In genomic region chr6:159077123-159077522, GRCh38 we compare ENCODE assay signal across 15 cellular contexts. TPM values are rescaled to one million over a fixed set of nuclear protein-coding genes. Genes with fewer than 3 reads are reported as not detected.
DNase-seq lines count a peak whose midpoint lies in the region; ATAC-seq, FAIRE-seq and TF ChIP-seq lines count a peak whose summit lies in the region.
"Had no signal": no experiment of that assay in that cellular context is flagged by ENCODE, and none has a peak within 500 bp of the region (broad histone marks: within the 10 kb centered on the region; RNA-seq: fewer than 3 reads in every experiment).

No MANE protein-coding gene starts in this region.

- no peaks in the 10 kb centered on the region for H3K9me3 Mint-ChIP-seq in activated T-helper 17 cell treated with anti-CD3 and anti-CD28 coated beads, Interleukin-2, amount 50 U/mL, for 72 hours
- H3K9me3 Mint-ChIP-seq in neural progenitor cell (no peaks in the 10 kb centered on the region), type B pancreatic cell (no peaks in the 10 kb centered on the region)

- no peaks in the 10 kb centered on the region for H3K9me3 ChIP-seq in neural progenitor cell (ENCODE audit: low read depth)
- H3K9me3 ChIP-seq in thyroid gland: no peaks in the 10 kb centered on the region
- H3K9me3 ChIP-seq: adrenal gland, stomach had no signal

- no peaks in the 10 kb centered on the region for H4K20me1 ChIP-seq in neural progenitor cell (ENCODE audit: low read depth)

- H3K4me3 Mint-ChIP-seq in activated T-helper 17 cell treated with anti-CD3 and anti-CD28 coated beads, Interleukin-2, amount 50 U/mL, for 72 hours: peak overlapping the region; percentile 56
- H3K4me3 Mint-ChIP-seq in neural progenitor cell (no peak overlapping the region), type B pancreatic cell (no peak overlapping the region)

- H3K27ac ChIP-seq in neural progenitor cell (no peak overlapping the region), thyroid gland (no peak overlapping the region)
- H3K27ac ChIP-seq: adrenal gland, C4-2B, stomach had no signal

- no peaks in the 10 kb centered on the region for H3K27me3 Mint-ChIP-seq in activated T-helper 17 cell treated with anti-CD3 and anti-CD28 coated beads, Interleukin-2, amount 50 U/mL, for 72 hours
- H3K27me3 Mint-ChIP-seq in neural progenitor cell (ENCODE audit: insufficient read depth, low read depth) (peaks cover 8% of the 10 kb centered on the region), type B pancreatic cell (peaks cover 17% of the 10 kb centered on the region)

- H3K4me1 ChIP-seq in neural progenitor cell (no peaks in the 10 kb centered on the region), thyroid gland (peaks cover 0 to 6% of the 10 kb centered on the region in 2 donors)

- no peaks in the 10 kb centered on the region for H3F3A ChIP-seq in neural progenitor cell (ENCODE audit: low read depth)

- peak overlapping the region; percentile 6 for H3K27ac Mint-ChIP-seq in activated T-helper 17 cell treated with anti-CD3 and anti-CD28 coated beads, Interleukin-2, amount 50 U/mL, for 72 hours
- H3K27ac Mint-ChIP-seq in neural progenitor cell (peak overlapping the region; percentile 27), type B pancreatic cell (no peak overlapping the region)

- no peak for TF ChIP-seq CTCF in neural progenitor cell (IDR thresholded peaks at IDR 0.05)
- TF ChIP-seq CTCF in type B pancreatic cell (conservative IDR thresholded peaks at IDR 0.05): no peak
- no peak for TF ChIP-seq CTCF in thyroid gland (IDR thresholded peaks at IDR 0.05)

- intact Hi-C loops in thyroid gland (cut with DNase I): no loop called here

- no peak overlapping the region for H3K4me3 ChIP-seq in neural progenitor cell
- no peak overlapping the region for H3K4me3 ChIP-seq in thyroid gland (replicated peaks in 1 of 3)
- H3K4me3 ChIP-seq: adrenal gland, stomach had no signal

- no peak overlapping the region for H3K9ac ChIP-seq in neural progenitor cell

- H3K79me2 ChIP-seq in neural progenitor cell (ENCODE audit: low read depth): no peaks in the 10 kb centered on the region

- no peak overlapping the region for H3K4me2 ChIP-seq in neural progenitor cell

- H3K36me3 ChIP-seq in neural progenitor cell (no peaks in the 10 kb centered on the region), thyroid gland (no peaks in the 10 kb centered on the region)
- H3K36me3 ChIP-seq: adrenal gland, stomach had no signal

- peaks cover 15% of the 10 kb centered on the region for H3K4me1 Mint-ChIP-seq in activated T-helper 17 cell treated with anti-CD3 and anti-CD28 coated beads, Interleukin-2, amount 50 U/mL, for 72 hours
- peaks cover 17% of the 10 kb centered on the region for H3K4me1 Mint-ChIP-seq in neural progenitor cell
- peaks cover 11% of the 10 kb centered on the region for H3K4me1 Mint-ChIP-seq in type B pancreatic cell (ENCODE audit: unreplicated experiment)

- H3K36me3 Mint-ChIP-seq in activated T-helper 17 cell treated with anti-CD3 and anti-CD28 coated beads, Interleukin-2, amount 50 U/mL, for 72 hours (ENCODE audit: low read depth): no peaks in the 10 kb centered on the region
- H3K36me3 Mint-ChIP-seq in neural progenitor cell (no peaks in the 10 kb centered on the region), type B pancreatic cell (no peaks in the 10 kb centered on the region)

- peak; percentile 48 for DNase-seq in stimulated activated CD4-positive, alpha-beta T cell treated with anti-CD3 and anti-CD28 coated beads, Interleukin-4, amount 100 ng/mL, for 1 hour
- no peak for DNase-seq in stimulated activated CD4-positive, alpha-beta T cell treated with anti-CD3 and anti-CD28 coated beads, Interleukin-2, amount 100 ng/mL, for 48 hours
- DNase-seq in neural progenitor cell (ENCODE audit: low spot score) (no peak), type B pancreatic cell (ENCODE audit: extremely low spot score, unreplicated experiment) (peak; percentile 40), thyroid gland (no peak), urothelium cell line (ENCODE audit: low spot score) (no peak)
- DNase-seq: IMR-90, stomach had no signal

- 70 to 80% methylated on average over 13 of the region's 13 CpGs for WGBS in thyroid gland, 2 donors

- FAIRE-seq in urothelium cell line (lab: Jason Lieb, UNC): no peak
- FAIRE-seq: frontal cortex had no signal

- no peaks in the 10 kb centered on the region for H3K27me3 ChIP-seq in neural progenitor cell
- no peaks in the 10 kb centered on the region for H3K27me3 ChIP-seq in thyroid gland
- H3K27me3 ChIP-seq: adrenal gland had no signal

- TF ChIP-seq POLR2A in thyroid gland (IDR thresholded peaks at IDR 0.05): no peak

- no peak overlapping the region for H2AFZ ChIP-seq in neural progenitor cell (replicated peaks)

- ATAC-seq in activated T-helper 17 cell treated with anti-CD3 and anti-CD28 coated beads, Interleukin-2, amount 50 U/mL, for 72 hours (replicated peaks): peak; percentile 53
- no peak for ATAC-seq in HG02610 (IDR thresholded peaks at IDR 0.05; ENCODE audit: unreplicated experiment)
- ATAC-seq: Panc1 had no signal

RNA-seq across cellular contexts. Expression of gene TAGAP, which starts 32.3 kb away (rescaled TPM):
- 10 to 100 TPM; 11.7 to 80.7 TPM for total RNA-seq in activated T-helper 17 cell treated with anti-CD3 and anti-CD28 coated beads, Interleukin-2, amount 50 U/mL, for 72 hours
- not detected in 2 replicates for total RNA-seq in neural progenitor cell (ENCODE audit: low replicate concordance)
- total RNA-seq in type B pancreatic cell (ENCODE audit: low replicate concordance): 0.22 and 0.43 TPM in 2 replicates
- 1 to 10 TPM; 1.1 to 3.7 (median 1.7) TPM for total RNA-seq in thyroid gland
- total RNA-seq: IMR-90, NCI-H460 had no signal

Comparison
In these comparisons a context has a peak if more than half of its experiments do, and no peak if none do; other contexts are left out.
1. DNase-seq: peak in stimulated activated CD4-positive, alpha-beta T cell treated with anti-CD3 and anti-CD28 coated beads, Interleukin-4, amount 100 ng/mL, for 1 hour (single experiment) and type B pancreatic cell (single experiment); none in stimulated activated CD4-positive, alpha-beta T cell treated with anti-CD3 and anti-CD28 coated beads, Interleukin-2, amount 100 ng/mL, for 48 hours (0 of 2), neural progenitor cell (single experiment), thyroid gland (0 of 2) and urothelium cell line (single experiment).